ENCODE assay signal across 16 cellular contexts in genomic region chr7:50504646-50505546, GRCh38. TPM values are rescaled to one million over a fixed set of nuclear protein-coding genes. Genes with fewer than 3 reads are reported as not detected.
DNase-seq lines count a peak whose midpoint lies in the region; ATAC-seq and TF ChIP-seq lines count a peak whose summit lies in the region.
"Had no signal": no experiment of that assay in that cellular context is flagged by ENCODE, and none has a peak within 500 bp of the region (broad histone marks: within the 10 kb centered on the region; RNA-seq: fewer than 3 reads in every experiment).

No MANE protein-coding gene starts in this region.

- H3K4me1 Mint-ChIP-seq in activated naive CD4-positive, alpha-beta T cell treated with anti-CD3 and anti-CD28 coated beads, Interleukin-2, amount 10 ng/mL, durations not matched to agents 7 days and 5 days, result peaks cover 4% of the 10 kb centered on the region
- H3K4me1 Mint-ChIP-seq: IgD-negative memory B cell had no signal

- no peak for TF ChIP-seq CTCF in Loucy (conservative IDR thresholded peaks at IDR 0.05; ENCODE audit: low read length)

- 95% methylated on average over 11 of the region's 12 CpGs for WGBS in mesenchymal stem cell

- H3K9me3 ChIP-seq in Loucy (ENCODE audit: insufficient read depth, low read depth, low read length) (no peaks in the 10 kb centered on the region), mesenchymal stem cell (ENCODE audit: control insufficient read depth, low read length) (no peaks in the 10 kb centered on the region), skeletal muscle tissue (ENCODE audit: control insufficient read depth in 3 of 3, low read length in 3 of 3) (no peaks in the 10 kb centered on the region)
- H3K9me3 ChIP-seq: HAP-1 had no signal

- H3K27me3 Mint-ChIP-seq in activated naive CD4-positive, alpha-beta T cell treated with anti-CD3 and anti-CD28 coated beads, Interleukin-2, amount 10 ng/mL, durations not matched to agents 7 days and 5 days, result peaks cover 32% of the 10 kb centered on the region

- no peak overlapping the region for H2BK12ac ChIP-seq in mesenchymal stem cell (ENCODE audit: low read length in 2 of 2)

- H3K9me2 ChIP-seq in Loucy (replicated peaks; ENCODE audit: low read depth, low read length), result no peaks in the 10 kb centered on the region

- no peak overlapping the region for H2AK5ac ChIP-seq in mesenchymal stem cell (ENCODE audit: low read length, severe bottlenecking)

- no peaks in the 10 kb centered on the region for H3K79me2 ChIP-seq in Loucy (ENCODE audit: insufficient read depth, low read length)

- H3K9ac ChIP-seq in Loucy (ENCODE audit: low read depth, low read length, poor library complexity, severe bottlenecking) (peak overlapping the region; percentile 37), mesenchymal stem cell (ENCODE audit: low read length) (no peak overlapping the region), skeletal muscle tissue (ENCODE audit: low read depth in 1 of 3, low read length in 3 of 3) (peak overlapping the region in 2 of 3 donors; percentile 24 to 55)

- H4K20me1 ChIP-seq in Loucy (ENCODE audit: insufficient read depth, low read length, poor library complexity, severe bottlenecking), result no peaks in the 10 kb centered on the region

- no peaks in the 10 kb centered on the region for H3K27me3 ChIP-seq in Loucy (ENCODE audit: insufficient read depth, low read length, poor library complexity, severe bottlenecking)
- H3K27me3 ChIP-seq in mesenchymal stem cell (ENCODE audit: control insufficient read depth in 1 of 2, insufficient read depth in 1 of 2, low read length in 2 of 2), result peaks cover 0 to 16% of the 10 kb centered on the region in 2 experiments
- peaks cover 0 to 6% (median 0%) of the 10 kb centered on the region in 3 donors for H3K27me3 ChIP-seq in skeletal muscle tissue (ENCODE audit: control insufficient read depth in 3 of 3, insufficient read depth in 3 of 3, low read length in 3 of 3)

- H2BK15ac ChIP-seq in mesenchymal stem cell (ENCODE audit: low read depth, poor library complexity, severe bottlenecking), result no peak overlapping the region

- H2AFZ ChIP-seq in Loucy (ENCODE audit: low read length), result no peak overlapping the region
- no peak overlapping the region for H2AFZ ChIP-seq in mesenchymal stem cell (ENCODE audit: low read depth, low read length)

- H4K8ac ChIP-seq in mesenchymal stem cell (ENCODE audit: low read length), result no peak overlapping the region

- H3K4me2 ChIP-seq in Loucy (ENCODE audit: low read depth, low read length, poor library complexity, severe bottlenecking) (peak overlapping the region; percentile 65), mesenchymal stem cell (ENCODE audit: low read length, poor library complexity, severe bottlenecking) (no peak overlapping the region)

- CTCF ChIA-PET in activated naive CD4-positive, alpha-beta T cell treated with anti-CD3 and anti-CD28 coated beads, Interleukin-2, amount 10 ng/mL, durations not matched to agents 7 days and 5 days (lab: Charles Lee), result interaction anchor here (1.7 kb wide), 1 partner anchor 36 kb away, joined by 5 read pairs; no protein-coding TSS in a partner anchor

- peaks cover 40% of the 10 kb centered on the region for H3K4me1 ChIP-seq in Loucy (ENCODE audit: insufficient read depth, low read length, poor library complexity, severe bottlenecking)
- H3K4me1 ChIP-seq in mesenchymal stem cell (ENCODE audit: control insufficient read depth, insufficient read depth, low read depth, low read length), result peaks cover 8% of the 10 kb centered on the region
- peaks cover 47 to 80% (median 76%) of the 10 kb centered on the region in 3 donors for H3K4me1 ChIP-seq in skeletal muscle tissue (ENCODE audit: control insufficient read depth in 3 of 3, insufficient read depth in 3 of 3, low read length in 3 of 3)
- H3K4me1 ChIP-seq: HAP-1 had no signal

- H3F3A ChIP-seq in Loucy (ENCODE audit: low read depth), result no peaks in the 10 kb centered on the region

- H4K91ac ChIP-seq in mesenchymal stem cell (ENCODE audit: low read length), result peak overlapping the region; percentile 19

- no peak for ATAC-seq in HG03378 (IDR thresholded peaks at IDR 0.05; ENCODE audit: unreplicated experiment)

- H2BK5ac ChIP-seq in mesenchymal stem cell (ENCODE audit: low read depth, low read length, poor library complexity, severe bottlenecking), result no peak overlapping the region

- no peak overlapping the region for H3K4ac ChIP-seq in mesenchymal stem cell (ENCODE audit: low read depth in 1 of 2, low read length in 2 of 2)

- no peaks in the 10 kb centered on the region for H3K9me3 Mint-ChIP-seq in activated naive CD4-positive, alpha-beta T cell treated with anti-CD3 and anti-CD28 coated beads, Interleukin-2, amount 10 ng/mL, durations not matched to agents 7 days and 5 days
- H3K9me3 Mint-ChIP-seq: IgD-negative memory B cell had no signal

- no peak overlapping the region for H2BK120ac ChIP-seq in mesenchymal stem cell (ENCODE audit: low read depth, low read length)

- H3K36me3 ChIP-seq in Loucy (ENCODE audit: insufficient read depth, low read length) (no peaks in the 10 kb centered on the region), mesenchymal stem cell (ENCODE audit: control insufficient read depth in 1 of 2, insufficient read depth in 2 of 2, low read depth in 1 of 2, low read length in 2 of 2) (no peaks in the 10 kb centered on the region), skeletal muscle tissue (ENCODE audit: control insufficient read depth in 3 of 3, insufficient read depth in 3 of 3, low read length in 3 of 3) (no peaks in the 10 kb centered on the region)
- H3K36me3 ChIP-seq: HAP-1 had no signal

- H3K4me3 Mint-ChIP-seq in activated naive CD4-positive, alpha-beta T cell treated with anti-CD3 and anti-CD28 coated beads, Interleukin-2, amount 10 ng/mL, durations not matched to agents 7 days and 5 days, result no peak overlapping the region
- H3K4me3 Mint-ChIP-seq: IgD-negative memory B cell had no signal

- H3K79me1 ChIP-seq in mesenchymal stem cell (replicated peaks; ENCODE audit: low read length, poor library complexity, severe bottlenecking), result no peaks in the 10 kb centered on the region

- no peak overlapping the region for H3K14ac ChIP-seq in mesenchymal stem cell (ENCODE audit: low read length in 2 of 2)

- peak overlapping the region; percentile 31 for H3K4me3 ChIP-seq in Loucy (ENCODE audit: low read length, poor library complexity, severe bottlenecking)
- no peak overlapping the region for H3K4me3 ChIP-seq in mesenchymal stem cell (ENCODE audit: insufficient read depth in 1 of 2, low read depth in 1 of 2, low read length in 2 of 2)
- peak overlapping the region in 1 of 3 donors; percentile 11 for H3K4me3 ChIP-seq in skeletal muscle tissue (ENCODE audit: low read length in 3 of 3)
- H3K4me3 ChIP-seq: HAP-1, SK-N-MC had no signal

- no peak overlapping the region for H3K23ac ChIP-seq in mesenchymal stem cell (ENCODE audit: low read length in 2 of 2)

- DNase-seq in dedifferentiated amniotic fluid mesenchymal stem cell (ENCODE audit: extremely low spot score), result peak; percentile 47
- no peak for DNase-seq in mesenchymal stem cell
- no peak for DNase-seq in NCI-H2029 (lab: John Stamatoyannopoulos, UW)
- DNase-seq in activated naive CD4-positive, alpha-beta T cell treated with anti-CD3 and anti-CD28 coated beads, Interleukin-2, amount 10 ng/mL, durations not matched to agents 7 days and 5 days, result no peak
- DNase-seq: C1 segment of cervical spinal cord, EL, NCI-H1048, NCI-H146, NCI-H2227 treated with DMSO at 0.1 percent for 48 hours, NCI-H526 treated with DMSO at 0.1 percent for 48 hours had no signal

- H3K36me3 Mint-ChIP-seq in activated naive CD4-positive, alpha-beta T cell treated with anti-CD3 and anti-CD28 coated beads, Interleukin-2, amount 10 ng/mL, durations not matched to agents 7 days and 5 days, result no peaks in the 10 kb centered on the region
- H3K36me3 Mint-ChIP-seq: IgD-negative memory B cell had no signal

- H3K18ac ChIP-seq in mesenchymal stem cell (ENCODE audit: low read depth in 1 of 2, low read length in 2 of 2), result peak overlapping the region in 1 of 2 experiments; percentile 74

- H3K27ac ChIP-seq in mesenchymal stem cell (ENCODE audit: low read length, poor library complexity, severe bottlenecking) (no peak overlapping the region), skeletal muscle tissue (ENCODE audit: low read depth, low read length) (peak overlapping the region; percentile 81)
- H3K27ac ChIP-seq: SK-N-MC had no signal

- H3K27ac Mint-ChIP-seq in activated naive CD4-positive, alpha-beta T cell treated with anti-CD3 and anti-CD28 coated beads, Interleukin-2, amount 10 ng/mL, durations not matched to agents 7 days and 5 days, result no peak overlapping the region
- H3K27ac Mint-ChIP-seq: IgD-negative memory B cell had no signal

RNA-seq across cellular contexts. Expression of gene FIGNL1, which starts 54.7 kb away (rescaled TPM):
- 4.0 TPM for polyA plus RNA-seq in mesenchymal stem cell (2013, experiment 1 of 2)
- polyA plus RNA-seq in mesenchymal stem cell (2013, experiment 2 of 2), result 4.3 TPM
- 14.6 TPM for total RNA-seq in skeletal muscle tissue
